ENCODE assay signal across 29 cellular contexts in the genomic region with DNA sequence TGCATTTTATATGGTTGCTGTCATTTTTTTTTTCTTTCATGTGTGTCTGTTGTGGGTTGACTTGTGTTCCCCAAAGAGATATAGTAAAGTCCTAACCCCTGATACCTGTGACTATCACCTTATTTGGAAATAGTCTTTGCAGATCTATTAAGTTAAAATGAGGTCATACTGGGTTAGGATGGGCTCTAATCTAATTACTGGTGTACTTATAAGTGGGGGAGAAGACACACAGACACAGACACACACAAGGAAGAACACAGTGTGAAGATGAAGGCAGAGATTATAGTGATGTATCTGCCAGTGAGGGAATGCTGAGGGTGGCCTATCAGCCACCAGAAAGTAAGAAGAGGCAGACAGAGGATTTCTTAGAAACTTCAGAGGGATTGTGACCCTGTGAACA.
A peak's percentile ranks its signal among the peaks of the same experiment; 100 is the strongest.
DNase-seq lines count a peak whose midpoint lies in the region; ATAC-seq and TF ChIP-seq lines count a peak whose summit lies in the region.
"Had no signal": no experiment of that assay in that cellular context is flagged by ENCODE, and none has a peak within 500 bp of the region (broad histone marks: within the 10 kb centered on the region; RNA-seq: fewer than 3 reads in every experiment).

No MANE protein-coding gene starts in this region.

- no peak overlapping the region for H3K9ac ChIP-seq in SK-N-SH

- DNase-seq in SK-N-SH (no peak), type B pancreatic cell (ENCODE audit: extremely low spot score, unreplicated experiment) (no peak), COLO668 (lab: John Stamatoyannopoulos, UW; ENCODE audit: unreplicated experiment) (no peak), nephron progenitor cell (no peak)
- DNase-seq: ACHN; BE2C; DMS79; EL; GDM1; HCEC 1CT; NCI-H1092; NCI-H1417 treated with DMSO at 0.1 percent for 48 hours; NCI-H187; NCI-H2081 treated with DMSO at 0.1 percent for 48 hours; NCI-H2171; NCI-H226; NCI-H510A; NCI-H69; NK-92 treated with Interleukin-12 subunit alpha and Interleukin-12 subunit beta, amount 100 ng/mL, for 24 hours; PC-3; SJCRH30 had no signal

- H3K27ac Mint-ChIP-seq in nephron (peak overlapping the region; percentile 29 to 77 (median 31)), type B pancreatic cell (peak overlapping the region; percentile 47), nephron progenitor cell (no peak overlapping the region)

- H3K79me2 ChIP-seq in SK-N-SH (ENCODE audit: insufficient read depth): no peaks in the 10 kb centered on the region

- H3K27ac ChIP-seq in SK-N-SH (ENCODE audit: low read depth in 2 of 2, low read length in 1 of 2) (peak overlapping the region in 1 of 2 experiments; percentile 40; a peak in 2 of 4 replicates), VCaP (peak overlapping the region; percentile 26)
- H3K27ac ChIP-seq: 22Rv1, SJCRH30 had no signal

- no peak overlapping the region for H2AFZ ChIP-seq in SK-N-SH (ENCODE audit: low read depth)

- no peak overlapping the region for H3K4me2 ChIP-seq in SK-N-SH

- no peaks in the 10 kb centered on the region for H4K20me1 ChIP-seq in SK-N-SH (ENCODE audit: insufficient read depth)

- H3K27me3 ChIP-seq in SK-N-SH (ENCODE audit: insufficient read depth): no peaks in the 10 kb centered on the region
- H3K27me3 ChIP-seq: BE2C, SJCRH30 had no signal

- POLR2A ChIA-PET in SK-N-SH (lab: Yijun Ruan, JAX): no interaction called here

- H3K27me3 Mint-ChIP-seq in nephron (ENCODE audit: low read depth): peaks cover 3% of the 10 kb centered on the region
- no peaks in the 10 kb centered on the region for H3K27me3 Mint-ChIP-seq in type B pancreatic cell
- H3K27me3 Mint-ChIP-seq in nephron progenitor cell (ENCODE audit: low read depth, poor library complexity): peaks cover 7% of the 10 kb centered on the region

- peaks cover 23 to 36% of the 10 kb centered on the region in 2 experiments for H3K4me1 ChIP-seq in SK-N-SH (ENCODE audit: control insufficient read depth in 1 of 2, insufficient read depth in 2 of 2, low read depth in 1 of 2, low read length in 1 of 2)

- H3K4me1 Mint-ChIP-seq in nephron (peaks cover 43% of the 10 kb centered on the region), type B pancreatic cell (ENCODE audit: unreplicated experiment) (peaks cover 17% of the 10 kb centered on the region), nephron progenitor cell (peaks cover 15% of the 10 kb centered on the region)
- H3K4me1 Mint-ChIP-seq: CD14-positive monocyte had no signal

- H3F3A ChIP-seq in SK-N-SH (replicated peaks; ENCODE audit: insufficient read depth): peaks cover 13% of the 10 kb centered on the region

- no peak for TF ChIP-seq EP300 in SK-N-SH (IDR thresholded peaks at IDR 0.05; ENCODE audit: borderline replicate concordance in 1 of 2, low read depth in 1 of 2, low read length in 1 of 2)

- ATAC-seq in SK-N-SH treated with all-trans-retinoic acid at 6 μM for 48 hours: no peak
- no peak for ATAC-seq in GM18907 (IDR thresholded peaks at IDR 0.05; ENCODE audit: unreplicated experiment)
- ATAC-seq: GM12878, PC-3, Right ventricle myocardium inferior had no signal

- H3K4me3 ChIP-seq in SK-N-SH (ENCODE audit: low read depth in 2 of 2, low read length in 1 of 2): no peak overlapping the region
- H3K4me3 ChIP-seq: GM12878, SJCRH30 had no signal

- H3K4me3 Mint-ChIP-seq in nephron (no peak overlapping the region), type B pancreatic cell (no peak overlapping the region), nephron progenitor cell (no peak overlapping the region)
- H3K4me3 Mint-ChIP-seq: CD14-positive monocyte had no signal

- TF ChIP-seq CTCF in SK-N-SH (IDR thresholded peaks at IDR 0.05) (no peak), VCaP (conservative IDR thresholded peaks at IDR 0.05) (no peak), nephron (IDR thresholded peaks at IDR 0.05; ENCODE audit: unreplicated experiment in 3 of 3) (no peak), type B pancreatic cell (conservative IDR thresholded peaks at IDR 0.05) (no peak), nephron progenitor cell (IDR thresholded peaks at IDR 0.05) (no peak)

- H3K36me3 Mint-ChIP-seq in nephron (ENCODE audit: low read depth) (no peaks in the 10 kb centered on the region), type B pancreatic cell (no peaks in the 10 kb centered on the region), nephron progenitor cell (ENCODE audit: low read depth) (no peaks in the 10 kb centered on the region)
- H3K36me3 Mint-ChIP-seq: CD14-positive monocyte had no signal

- H3K9me3 Mint-ChIP-seq in nephron (no peaks in the 10 kb centered on the region), type B pancreatic cell (peaks cover 3% of the 10 kb centered on the region), nephron progenitor cell (no peaks in the 10 kb centered on the region)

- H3K36me3 ChIP-seq in SK-N-SH (replicated peaks in 1 of 2; ENCODE audit: control insufficient read depth in 1 of 2, insufficient read depth in 2 of 2, low read length in 1 of 2): no peaks in the 10 kb centered on the region
- H3K36me3 ChIP-seq: BE2C, SJCRH30 had no signal

- CTCF ChIA-PET in SK-N-SH (lab: Yijun Ruan, JAX): no interaction called here

- H3K9me2 ChIP-seq in SK-N-SH: no peaks in the 10 kb centered on the region

- no peak for TF ChIP-seq RAD21 in SK-N-SH (IDR thresholded peaks at IDR 0.05; ENCODE audit: low read length)

- H3K9me3 ChIP-seq in SK-N-SH: no peaks in the 10 kb centered on the region
- H3K9me3 ChIP-seq: BE2C, SJCRH30 had no signal

TF ChIP-seq in SK-N-SH treated with all-trans-retinoic acid at 6 μM for 48 hours, 23 proteins besides CTCF, POLR2A, EP300 and RAD21 (continues in another document):
- TF ChIP-seq ZNF70 (CRISPR knock-in tag; IDR thresholded peaks at IDR 0.05) (no peak), ZC3H10 (CRISPR knock-in tag; IDR thresholded peaks at IDR 0.05) (no peak), TCF4 (CRISPR knock-in tag; IDR thresholded peaks at IDR 0.05; ENCODE audit: borderline replicate concordance) (no peak), ESRRG (CRISPR knock-in tag; IDR thresholded peaks at IDR 0.05) (no peak), ISL1 (CRISPR knock-in tag; IDR thresholded peaks at IDR 0.05) (peak; percentile 40)
- TF ChIP-seq, protein P1, sequence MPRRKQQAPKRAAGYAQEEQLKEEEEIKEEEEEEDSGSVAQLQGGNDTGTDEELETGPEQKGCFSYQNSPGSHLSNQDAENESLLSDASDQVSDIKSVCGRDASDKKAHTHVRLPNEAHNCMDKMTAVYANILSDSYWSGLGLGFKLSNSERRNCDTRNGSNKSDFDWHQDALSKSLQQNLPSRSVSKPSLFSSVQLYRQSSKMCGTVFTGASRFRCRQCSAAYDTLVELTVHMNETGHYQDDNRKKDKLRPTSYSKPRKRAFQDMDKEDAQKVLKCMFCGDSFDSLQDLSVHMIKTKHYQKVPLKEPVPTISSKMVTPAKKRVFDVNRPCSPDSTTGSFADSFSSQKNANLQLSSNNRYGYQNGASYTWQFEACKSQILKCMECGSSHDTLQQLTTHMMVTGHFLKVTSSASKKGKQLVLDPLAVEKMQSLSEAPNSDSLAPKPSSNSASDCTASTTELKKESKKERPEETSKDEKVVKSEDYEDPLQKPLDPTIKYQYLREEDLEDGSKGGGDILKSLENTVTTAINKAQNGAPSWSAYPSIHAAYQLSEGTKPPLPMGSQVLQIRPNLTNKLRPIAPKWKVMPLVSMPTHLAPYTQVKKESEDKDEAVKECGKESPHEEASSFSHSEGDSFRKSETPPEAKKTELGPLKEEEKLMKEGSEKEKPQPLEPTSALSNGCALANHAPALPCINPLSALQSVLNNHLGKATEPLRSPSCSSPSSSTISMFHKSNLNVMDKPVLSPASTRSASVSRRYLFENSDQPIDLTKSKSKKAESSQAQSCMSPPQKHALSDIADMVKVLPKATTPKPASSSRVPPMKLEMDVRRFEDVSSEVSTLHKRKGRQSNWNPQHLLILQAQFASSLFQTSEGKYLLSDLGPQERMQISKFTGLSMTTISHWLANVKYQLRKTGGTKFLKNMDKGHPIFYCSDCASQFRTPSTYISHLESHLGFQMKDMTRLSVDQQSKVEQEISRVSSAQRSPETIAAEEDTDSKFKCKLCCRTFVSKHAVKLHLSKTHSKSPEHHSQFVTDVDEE (CRISPR knock-in tag; IDR thresholded peaks at IDR 0.05): no peak

TF ChIP-seq in SK-N-SH, 30 proteins besides CTCF, POLR2A, EP300 and RAD21:
- TF ChIP-seq POLR2AphosphoS5 (IDR thresholded peaks at IDR 0.05; ENCODE audit: low read depth, low read length) (no peak), ELF1 (IDR thresholded peaks at IDR 0.05) (no peak), CHD2 (IDR thresholded peaks at IDR 0.05; ENCODE audit: low read length, partially characterized antibody) (no peak), RFX5 (IDR thresholded peaks at IDR 0.05; ENCODE audit: low read length) (no peak), FOSL2 (IDR thresholded peaks at IDR 0.05; ENCODE audit: borderline replicate concordance, low read depth) (no peak), NRF1 (IDR thresholded peaks at IDR 0.05; ENCODE audit: low read depth, low read length) (no peak)
